In the genomic region with DNA sequence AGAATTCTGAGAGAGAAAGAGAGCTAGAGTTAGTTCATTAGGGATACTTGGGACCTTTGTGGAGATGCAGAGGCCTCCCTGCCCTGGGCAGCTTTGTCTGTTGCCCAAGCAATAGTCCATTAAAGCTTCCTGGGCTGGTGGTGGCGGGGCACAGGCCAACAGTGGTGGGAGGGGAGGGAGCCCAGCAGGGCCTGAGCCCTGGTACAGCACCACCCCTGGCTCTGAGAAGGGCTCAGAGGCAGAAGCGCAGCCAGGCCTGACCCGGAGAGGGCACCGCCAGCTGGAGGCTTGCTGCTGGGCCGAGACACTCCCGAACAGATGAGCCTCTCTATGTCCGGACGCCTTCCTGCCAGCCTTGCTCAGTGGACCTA, we compare ENCODE assay signal across 8 cellular contexts.
A peak's percentile ranks its signal among the peaks of the same experiment; 100 is the strongest.
DNase-seq lines count a peak whose midpoint lies in the region; ATAC-seq and TF ChIP-seq lines count a peak whose summit lies in the region.

No MANE protein-coding gene starts in this region.

- POLR2A ChIA-PET in Caco-2 (lab: Charles Lee), result no interaction called here

- H3K4me1 Mint-ChIP-seq in Caco-2 (ENCODE audit: low read depth, unreplicated experiment), result no peaks in the 10 kb centered on the region

- H3K9me3 ChIP-seq in adrenal gland (replicated peaks in 1 of 3), result no peaks in the 10 kb centered on the region
- no peaks in the 10 kb centered on the region for H3K9me3 ChIP-seq in psoas muscle
- no peaks in the 10 kb centered on the region for H3K9me3 ChIP-seq in Caco-2

- no peaks in the 10 kb centered on the region for H3K36me3 Mint-ChIP-seq in Caco-2 (ENCODE audit: insufficient read depth, unreplicated experiment)

- H3K27me3 Mint-ChIP-seq in Caco-2 (ENCODE audit: insufficient read depth, unreplicated experiment), result no peaks in the 10 kb centered on the region

- H3K27me3 ChIP-seq in adrenal gland (peaks cover 13% of the 10 kb centered on the region), psoas muscle (ENCODE audit: insufficient read depth in 3 of 3, low read length in 2 of 3) (peaks cover 0 to 7% (median 0%) of the 10 kb centered on the region in 3 donors), Caco-2 (replicated peaks; ENCODE audit: control insufficient read depth, insufficient read depth, low read length) (no peaks in the 10 kb centered on the region)

- no peaks in the 10 kb centered on the region for H3K4me1 ChIP-seq in adrenal gland (replicated peaks in 1 of 2)
- peaks cover 16% of the 10 kb centered on the region for H3K4me1 ChIP-seq in psoas muscle
- H3K4me1 ChIP-seq in Caco-2, result no peaks in the 10 kb centered on the region

- H3K36me3 ChIP-seq in adrenal gland (replicated peaks in 1 of 2), result no peaks in the 10 kb centered on the region
- no peaks in the 10 kb centered on the region for H3K36me3 ChIP-seq in psoas muscle (ENCODE audit: insufficient read depth in 1 of 2, low read depth in 1 of 2)
- no peaks in the 10 kb centered on the region for H3K36me3 ChIP-seq in Caco-2 (ENCODE audit: control insufficient read depth, insufficient read depth, low read length)

- ATAC-seq in psoas muscle, result peak; percentile 44 to 70 (median 58)
- no peak for ATAC-seq in GM18502 (IDR thresholded peaks at IDR 0.05; ENCODE audit: poor library complexity, unreplicated experiment)

- CTCF ChIA-PET in Caco-2 (lab: Charles Lee), result interaction anchor here (1.5 kb wide), 1 partner anchor 65 kb away, joined by 5 read pairs; a partner anchor contains a TSS

- no peak overlapping the region for H3K27ac Mint-ChIP-seq in Caco-2 (ENCODE audit: unreplicated experiment)

- no peak for TF ChIP-seq POLR2A in adrenal gland (IDR thresholded peaks at IDR 0.05)

- no TSS peak for BruUV-seq in Caco-2 (replicated peaks; lab: Mats Ljungman, UMichigan)

- WGBS in adrenal gland, 4 donors, result 60 to 77% (median 68%) methylated on average over 8 of the region's 8 CpGs; no CpG with 5 or more reads in 1 of the 4 donors
- WGBS in psoas muscle, 3 donors, result 11 to 36% (median 11%) methylated on average over 5 to 8 of the region's 8 CpGs

- TF ChIP-seq CTCF in adrenal gland (IDR thresholded peaks at IDR 0.05), result no peak
- TF ChIP-seq CTCF in psoas muscle (IDR thresholded peaks at IDR 0.05), result no peak
- TF ChIP-seq CTCF in Caco-2 (IDR thresholded peaks at IDR 0.05; ENCODE audit: insufficient read depth in 1 of 2, low read depth in 1 of 2, low read length in 1 of 2, severe bottlenecking in 1 of 2, unreplicated experiment in 1 of 2), result no peak

- peak in 10 of 14 donors; percentile 4 to 58 (median 37) for DNase-seq in C1 segment of cervical spinal cord (lab: John Stamatoyannopoulos, UW)
- peak in 1 of 7 donors; percentile 51 for DNase-seq in adrenal gland
- DNase-seq in hippocampal formation (lab: John Stamatoyannopoulos, UW), result peak; percentile 1 to 11
- peak; percentile 24 to 65 for DNase-seq in psoas muscle
- DNase-seq in T-helper 2 cell, result no peak
- no peak for DNase-seq in DMS114 treated with DMSO at 0.1 percent for 48 hours (lab: John Stamatoyannopoulos, UW; ENCODE audit: unreplicated experiment)
- no peak for DNase-seq in Caco-2

- no peaks in the 10 kb centered on the region for H3K9me3 Mint-ChIP-seq in Caco-2 (ENCODE audit: unreplicated experiment)

- H3K4me3 Mint-ChIP-seq in Caco-2 (ENCODE audit: unreplicated experiment), result no peak overlapping the region

- intact Hi-C loops in adrenal gland (cut with DNase I) (no loop called here), psoas muscle (cut with DNase I) (loop anchor here in 1 of 2 donors (10.0 kb wide), 1 partner anchor 271 kb away; a partner anchor contains a TSS), Caco-2 (cut with micrococcal nuclease; ENCODE audit: unreplicated experiment) (no loop called here)

- H3K27ac ChIP-seq in adrenal gland (peak overlapping the region in 4 of 5 donors; percentile 29 to 93 (median 62)), psoas muscle (peak overlapping the region; percentile 85)

- H3K4me3 ChIP-seq in adrenal gland (no peak overlapping the region), psoas muscle (peak overlapping the region; percentile 50), Caco-2 (ENCODE audit: low read depth, low read length) (no peak overlapping the region)

Comparison
In these comparisons a context has a peak if more than half of its experiments do, and no peak if none do; other contexts are left out.
1. DNase-seq: peak in C1 segment of cervical spinal cord (10 of 14), hippocampal formation (2 of 2) and psoas muscle (2 of 2); none in T-helper 2 cell (0 of 5), DMS114 treated with DMSO at 0.1 percent for 48 hours (single experiment) and Caco-2 (0 of 2).